ENCODE assay signal across 15 cellular contexts in genomic region chr13:110056640-110057039, GRCh38.
DNase-seq lines count a peak whose midpoint lies in the region; ATAC-seq, FAIRE-seq and TF ChIP-seq lines count a peak whose summit lies in the region.
"Had no signal": no experiment of that assay in that cellular context is flagged by ENCODE, and none has a peak within 500 bp of the region (broad histone marks: within the 10 kb centered on the region; RNA-seq: fewer than 3 reads in every experiment).

No MANE protein-coding gene starts in this region.

- POLR2A ChIA-PET in IMR-90 (lab: Charles Lee; ENCODE audit: unreplicated experiment) (no interaction called here), H1 (lab: Charles Lee; ENCODE audit: partially characterized antibody) (no interaction called here)

- no peak for ATAC-seq in IMR-90 (ENCODE audit: low read depth)
- ATAC-seq in HG02973 (IDR thresholded peaks at IDR 0.05; ENCODE audit: unreplicated experiment), result no peak
- ATAC-seq: GM12878, HCT116 had no signal

- H3K79me2 ChIP-seq in H1 (ENCODE audit: control insufficient read depth in 1 of 2, insufficient read depth in 2 of 2, low read length in 2 of 2), result no peaks in the 10 kb centered on the region

- H2BK15ac ChIP-seq in IMR-90 (ENCODE audit: low read depth, low read length), result no peak overlapping the region
- H2BK15ac ChIP-seq in H1 (ENCODE audit: low read length), result 0 out of 2 replicates have a peak overlapping the region, but pooled peaks have one; percentile 33

- H2AFZ ChIP-seq in IMR-90 (replicated peaks; ENCODE audit: low read length, poor library complexity), result no peak overlapping the region
- 0 out of 2 replicates have a peak overlapping the region, but pooled peaks have one; percentile 35 for H2AFZ ChIP-seq in H1 (ENCODE audit: low read length)

- H3K9me3 ChIP-seq in BLaER1 (peaks cover 12% of the 10 kb centered on the region), IMR-90 (ENCODE audit: control insufficient read depth, insufficient read depth, low read length) (no peaks in the 10 kb centered on the region), H1 (ENCODE audit: insufficient read depth in 2 of 2, low read depth in 1 of 2, low read length in 1 of 2) (no peaks in the 10 kb centered on the region), tibial artery (no peaks in the 10 kb centered on the region)

- no peak overlapping the region for H2AK9ac ChIP-seq in IMR-90 (replicated peaks; ENCODE audit: low read depth, low read length, poor library complexity)

- no peak overlapping the region for H3K4ac ChIP-seq in IMR-90 (ENCODE audit: low read depth, low read length)
- no peak overlapping the region for H3K4ac ChIP-seq in H1 (replicated peaks; ENCODE audit: insufficient read length, low read depth, low read length)

- TF ChIP-seq CTCF in IMR-90 (conservative IDR thresholded peaks at IDR 0.05; ENCODE audit: low read depth, low read length) (no peak), H1 (IDR thresholded peaks at IDR 0.05; ENCODE audit: control extremely low read depth in 1 of 3, insufficient read depth in 1 of 3, low read depth in 1 of 3, low read length in 3 of 3) (no peak), tibial artery (IDR thresholded peaks at IDR 0.05) (no peak)

- H4K5ac ChIP-seq in IMR-90 (ENCODE audit: low read depth, low read length) (no peak overlapping the region), H1 (ENCODE audit: insufficient read length, low read depth, low read length) (no peak overlapping the region)

- dilution Hi-C loops in IMR-90 (cut with HindIII; ENCODE audit: low sequenced_read_pairs, unreplicated experiment), result no loop called here

- TF ChIP-seq POLR2A in IMR-90 (IDR thresholded peaks at IDR 0.05; ENCODE audit: low read depth, low read length) (no peak), H1 (IDR thresholded peaks at IDR 0.05; ENCODE audit: control extremely low read depth in 1 of 2, low read depth in 2 of 2, low read length in 2 of 2) (no peak)

- no peak overlapping the region for H2BK120ac ChIP-seq in IMR-90 (ENCODE audit: low read depth, low read length)
- H2BK120ac ChIP-seq in H1 (replicated peaks; ENCODE audit: low read depth, low read length), result no peak overlapping the region

- H3K27me3 ChIP-seq in BLaER1 (no peaks in the 10 kb centered on the region), IMR-90 (ENCODE audit: control insufficient read depth, insufficient read depth, low read length) (peaks cover 2% of the 10 kb centered on the region; the same call in 1 of the 2 replicates), H1 (replicated peaks in 1 of 4; ENCODE audit: control insufficient read depth in 3 of 4, extremely low read depth in 1 of 4, insufficient read depth in 3 of 4, low read length in 3 of 4) (no peaks in the 10 kb centered on the region), tibial artery (no peaks in the 10 kb centered on the region)

- no peak for FAIRE-seq in H1 (lab: Jason Lieb, UNC)
- FAIRE-seq: A204.1, GM12878, H54 had no signal

- H4K91ac ChIP-seq in IMR-90 (ENCODE audit: insufficient read depth, low read depth, low read length), result no peak overlapping the region
- peak overlapping the region; percentile 76 for H4K91ac ChIP-seq in H1 (replicated peaks; ENCODE audit: insufficient read length, low read length)

- in situ Hi-C loops in IMR-90 (cut with MboI; ENCODE audit: low sequenced_read_pairs), result no loop called here

- H3K36me3 ChIP-seq in BLaER1 (0 out of 2 replicates have a peak, but pooled peaks cover 12% of the 10 kb centered on the region), IMR-90 (ENCODE audit: control insufficient read depth, insufficient read depth, low read length) (no peaks in the 10 kb centered on the region), H1 (ENCODE audit: control insufficient read depth in 2 of 4, insufficient read depth in 4 of 4, low read length in 3 of 4) (no peaks in the 10 kb centered on the region), tibial artery (no peaks in the 10 kb centered on the region)

- no peaks in the 10 kb centered on the region for H4K20me1 ChIP-seq in BLaER1
- H4K20me1 ChIP-seq in IMR-90 (ENCODE audit: insufficient read depth, low read length), result no peaks in the 10 kb centered on the region
- H4K20me1 ChIP-seq in H1 (replicated peaks in 1 of 2; ENCODE audit: control insufficient read depth in 1 of 2, insufficient read depth in 2 of 2, low read length in 2 of 2), result no peaks in the 10 kb centered on the region

- no peak overlapping the region for H3K18ac ChIP-seq in IMR-90 (ENCODE audit: low read depth, low read length)
- H3K18ac ChIP-seq in H1 (ENCODE audit: extremely low read depth, low read length), result 0 out of 2 replicates have a peak overlapping the region, but pooled peaks have one; percentile 36

- H3K14ac ChIP-seq in IMR-90 (replicated peaks; ENCODE audit: low read depth, low read length) (no peak overlapping the region), H1 (ENCODE audit: insufficient read length) (no peak overlapping the region)

- H3K79me1 ChIP-seq in IMR-90 (ENCODE audit: low read depth in 1 of 2, low read length in 2 of 2) (no peaks in the 10 kb centered on the region), H1 (ENCODE audit: low read depth, low read length) (no peaks in the 10 kb centered on the region)

- DNase-seq in IMR-90 (no peak), H1 (ENCODE audit: low read depth in 1 of 2, low spot score in 2 of 2) (no peak), tibial artery (no peak), ecto neural progenitor cell (ENCODE audit: low spot score) (no peak), HuH-7.5 (ENCODE audit: low spot score) (no peak)
- DNase-seq: Calu3; CD4-positive, CD25-positive, alpha-beta regulatory T cell; DMS79; Karpas-422 had no signal

- no peak overlapping the region for H4K8ac ChIP-seq in IMR-90 (ENCODE audit: low read depth in 2 of 2, low read length in 2 of 2)
- no peak overlapping the region for H4K8ac ChIP-seq in H1 (ENCODE audit: extremely low read depth, insufficient read depth, low read length)

- no peaks in the 10 kb centered on the region for H3K23me2 ChIP-seq in H1 (ENCODE audit: low read depth, low read length)

- H3K56ac ChIP-seq in IMR-90 (ENCODE audit: extremely low read depth, insufficient read depth, low read length) (no peak overlapping the region), H1 (replicated peaks; ENCODE audit: insufficient read length, low read depth, low read length) (no peak overlapping the region)

- no peak for TF ChIP-seq EP300 in H1 (IDR thresholded peaks at IDR 0.05; ENCODE audit: borderline replicate concordance in 1 of 2, low read depth in 2 of 2, low read length in 2 of 2)

- intact Hi-C loops in IMR-90 (cut with micrococcal nuclease) (no loop called here), tibial artery (cut with DNase I; ENCODE audit: low total_unique reads) (no loop called here)

- H2BK20ac ChIP-seq in IMR-90 (ENCODE audit: low read depth, low read length) (no peak overlapping the region), H1 (ENCODE audit: low read length) (no peak overlapping the region)

- peak overlapping the region; percentile 64 for H3K9ac ChIP-seq in BLaER1
- H3K9ac ChIP-seq in IMR-90 (ENCODE audit: low read depth, low read length), result no peak overlapping the region
- H3K9ac ChIP-seq in H1 (replicated peaks in 1 of 4; ENCODE audit: extremely low read depth in 1 of 4, low read depth in 3 of 4, low read length in 3 of 4), result no peak overlapping the region

- H2BK12ac ChIP-seq in H1 (ENCODE audit: low read depth, low read length), result no peak overlapping the region

- peaks cover 48% of the 10 kb centered on the region for H3K4me1 ChIP-seq in BLaER1
- no peaks in the 10 kb centered on the region for H3K4me1 ChIP-seq in IMR-90 (ENCODE audit: control insufficient read depth, insufficient read depth, low read length)
- no peaks in the 10 kb centered on the region for H3K4me1 ChIP-seq in H1 (replicated peaks in 1 of 4; ENCODE audit: control insufficient read depth in 3 of 4, insufficient read depth in 4 of 4, low read length in 3 of 4)
- peaks cover 0 to 19% (median 3%) of the 10 kb centered on the region in 4 donors for H3K4me1 ChIP-seq in tibial artery

- no TSS peak for BruUV-seq in IMR-90 (replicated peaks; lab: Mats Ljungman, UMichigan)

- H3K27ac ChIP-seq in BLaER1 (peak overlapping the region; percentile 77), IMR-90 (ENCODE audit: insufficient read depth, low read length) (no peak overlapping the region), H1 (ENCODE audit: low read depth, low read length) (no peak overlapping the region), tibial artery (peak overlapping the region; percentile 59 to 71)

- H3K23ac ChIP-seq in IMR-90 (ENCODE audit: low read depth, low read length) (no peak overlapping the region), H1 (ENCODE audit: insufficient read length) (no peak overlapping the region)

- no peak for TF ChIP-seq RAD21 in IMR-90 (IDR thresholded peaks at IDR 0.05; ENCODE audit: low read length)
- TF ChIP-seq RAD21 in H1 (IDR thresholded peaks at IDR 0.05 in 1 of 2, conservative IDR thresholded peaks at IDR 0.05 in 1 of 2; ENCODE audit: low read depth in 2 of 2, low read length in 2 of 2), result no peak

- H2BK5ac ChIP-seq in IMR-90 (ENCODE audit: low read depth, low read length, poor library complexity, severe bottlenecking) (no peak overlapping the region), H1 (ENCODE audit: low read depth, low read length) (no peak overlapping the region)

- H2AK5ac ChIP-seq in IMR-90 (ENCODE audit: low read depth, low read length) (no peak overlapping the region), H1 (ENCODE audit: low read depth, low read length) (no peak overlapping the region)

- H3K4me3 ChIP-seq in BLaER1 (peak overlapping the region; percentile 61), IMR-90 (ENCODE audit: insufficient read depth, low read depth, low read length) (no peak overlapping the region), H1 (ENCODE audit: extremely low read depth in 1 of 4, insufficient read depth in 2 of 4, low read depth in 3 of 4, low read length in 4 of 4) (no peak overlapping the region), tibial artery (peak overlapping the region; percentile 38 to 42)
- H3K4me3 ChIP-seq: GM12878 had no signal

- WGBS in IMR-90 (ENCODE audit: extremely low coverage in 2 of 2, insufficient read length in 1 of 2), 2 experiments, result 60% methylated on average over 1 of the region's 5 CpGs; no CpG with 5 or more reads in 1 of the 2 experiments
- 90% methylated on average over 5 of the region's 5 CpGs; no CpG with 5 or more reads in 1 of the 2 experiments for WGBS in H1 (ENCODE audit: extremely low coverage in 1 of 2, insufficient coverage in 1 of 2, insufficient read length in 1 of 2, insufficient replicate concordance in 2 of 2, low coverage in 1 of 2, low lambda C conversion rate in 2 of 2, missing lambda C conversion rate in 1 of 2), 2 experiments

- CTCF ChIA-PET in IMR-90 (lab: Yijun Ruan, JAX), result no interaction called here
- CTCF ChIA-PET in H1 (lab: Charles Lee; ENCODE audit: partially characterized antibody), result no interaction called here

- H3K4me2 ChIP-seq in BLaER1 (peak overlapping the region; percentile 97), IMR-90 (ENCODE audit: low read depth, low read length) (no peak overlapping the region), H1 (ENCODE audit: insufficient read depth in 1 of 2, low read depth in 2 of 2, low read length in 2 of 2) (no peak overlapping the region)

- H3K9me1 ChIP-seq in IMR-90 (ENCODE audit: insufficient read depth, low read length), result 0 out of 2 replicates have a peak, but pooled peaks cover 2% of the 10 kb centered on the region

TF ChIP-seq in IMR-90, 13 proteins besides CTCF, POLR2A, EP300 and RAD21 (continues in another document):
- TF ChIP-seq MAFK (IDR thresholded peaks at IDR 0.05; ENCODE audit: low read depth, low read length), result peak; percentile 88

Comparison
In these comparisons a context has a peak if more than half of its experiments do, and no peak if none do; other contexts are left out.
1. H3K27ac ChIP-seq: peak in BLaER1 (single experiment) and tibial artery (2 of 2); none in IMR-90 (single experiment) and H1 (single experiment).
2. H3K4me3 ChIP-seq: peak in BLaER1 (single experiment) and tibial artery (2 of 2); none in IMR-90 (single experiment) and H1 (0 of 4).